In genomic region chr10:91838199-91838598, GRCh38 we compare ENCODE assay signal across 1 cellular context.
TF ChIP-seq lines count a peak whose summit lies in the region.

No MANE protein-coding gene starts in this region.

TF ChIP-seq in K562, 482 proteins besides CTCF, POLR2A, EP300 and RAD21 (continued from another document and continues in another):
- no peak for TF ChIP-seq SRSF1 (IDR thresholded peaks at IDR 0.05; ENCODE audit: low read depth, low read length)
- no peak for TF ChIP-seq PRMT5 (CRISPR knock-in tag; IDR thresholded peaks at IDR 0.05)
- no peak for TF ChIP-seq ZNF511 (CRISPR knock-in tag; IDR thresholded peaks at IDR 0.05)
- TF ChIP-seq HSF4 (CRISPR knock-in tag; IDR thresholded peaks at IDR 0.05; ENCODE audit: borderline replicate concordance) = no peak
- 0 out of 4 replicates have a peak, but pooled peaks of 1 of the 2 experiments have one; percentile 17 for TF ChIP-seq HDAC1 (IDR thresholded peaks at IDR 0.05)
- TF ChIP-seq TSHZ1 (CRISPR knock-in tag; IDR thresholded peaks at IDR 0.05) = no peak
- TF ChIP-seq ZNF318 (IDR thresholded peaks at IDR 0.05; ENCODE audit: borderline replicate concordance in 1 of 2, low read depth in 1 of 2) = no peak
- no peak for TF ChIP-seq CBX3 (IDR thresholded peaks at IDR 0.05; ENCODE audit: borderline replicate concordance in 1 of 2, low read length in 2 of 2)
- no peak for TF ChIP-seq ZSCAN29 (IDR thresholded peaks at IDR 0.05)
- no peak for TF ChIP-seq NFE2 (IDR thresholded peaks at IDR 0.05; ENCODE audit: low read depth)
- no peak for TF ChIP-seq HMG20B (CRISPR knock-in tag; IDR thresholded peaks at IDR 0.05)
- TF ChIP-seq PREB (CRISPR knock-in tag; IDR thresholded peaks at IDR 0.05) = no peak
- TF ChIP-seq NUFIP1 (IDR thresholded peaks at IDR 0.05; ENCODE audit: partially characterized antibody) = no peak
- TF ChIP-seq CXXC5 (CRISPR knock-in tag; IDR thresholded peaks at IDR 0.05) = peak; percentile 37
- TF ChIP-seq MNT (conservative IDR thresholded peaks at IDR 0.05) = no peak
- no peak for TF ChIP-seq CBX1 (IDR thresholded peaks at IDR 0.05; ENCODE audit: low read depth)
- TF ChIP-seq THRAP3 (IDR thresholded peaks at IDR 0.05; ENCODE audit: borderline replicate concordance) = no peak
- no peak for TF ChIP-seq HOMEZ (CRISPR knock-in tag; IDR thresholded peaks at IDR 0.05)
- no peak for TF ChIP-seq HDAC6 (IDR thresholded peaks at IDR 0.05; ENCODE audit: low read depth, low read length)
- no peak for TF ChIP-seq ZBTB12 (CRISPR knock-in tag; IDR thresholded peaks at IDR 0.05)
- TF ChIP-seq ZNF398 (CRISPR knock-in tag; IDR thresholded peaks at IDR 0.05) = no peak
- no peak for TF ChIP-seq C11orf30 (IDR thresholded peaks at IDR 0.05; ENCODE audit: low read depth)
- no peak for TF ChIP-seq ESRRB (CRISPR knock-in tag; IDR thresholded peaks at IDR 0.05; ENCODE audit: borderline replicate concordance)
- no peak for TF ChIP-seq ZNF436 (CRISPR knock-in tag; IDR thresholded peaks at IDR 0.05)
- TF ChIP-seq TEAD4 (IDR thresholded peaks at IDR 0.05; ENCODE audit: low read length) = peak; percentile 93
- TF ChIP-seq TEAD4 (CRISPR knock-in tag; IDR thresholded peaks at IDR 0.05; ENCODE audit: borderline replicate concordance) = no peak
- TF ChIP-seq MXI1 (IDR thresholded peaks at IDR 0.05; ENCODE audit: low read depth, low read length) = no peak
- no peak for TF ChIP-seq KLF10 (CRISPR knock-in tag; IDR thresholded peaks at IDR 0.05)
- TF ChIP-seq SMAD3 (CRISPR knock-in tag; conservative IDR thresholded peaks at IDR 0.05) = no peak
